26 cellular contexts compared by ENCODE assay signal in genomic region chr17:74314877-74315276, GRCh38. TPM values are rescaled to one million over a fixed set of nuclear protein-coding genes. Genes with fewer than 3 reads are reported as not detected.
DNase-seq lines count a peak whose midpoint lies in the region; FAIRE-seq and TF ChIP-seq lines count a peak whose summit lies in the region.
"Had no signal": no experiment of that assay in that cellular context is flagged by ENCODE, and none has a peak within 500 bp of the region (broad histone marks: within the 10 kb centered on the region; RNA-seq: fewer than 3 reads in every experiment).

No MANE protein-coding gene starts in this region.

- H4K8ac ChIP-seq in neuronal stem cell (ENCODE audit: low read depth, low read length), result no peak overlapping the region

- H3K23ac ChIP-seq in neuronal stem cell (ENCODE audit: low read depth, low read length, poor library complexity), result no peak overlapping the region

- DNase-seq in HTR-8/SVneo (ENCODE audit: insufficient read length, low spot score), result no peak
- no peak for DNase-seq in neuronal stem cell (ENCODE audit: low spot score)
- DNase-seq in spleen, result no peak
- no peak for DNase-seq in foreskin melanocyte
- no peak for DNase-seq in SKM-1 (lab: John Stamatoyannopoulos, UW; ENCODE audit: unreplicated experiment)
- DNase-seq: 8988T; ACHN; BE2C; C1 segment of cervical spinal cord; CD4-positive, alpha-beta memory T cell; CD4-positive, CD25-positive, alpha-beta regulatory T cell; CD8-positive, alpha-beta memory T cell; COR-L47; DMS 273 treated with DMSO at 0.1 percent for 48 hours; DMS153; DMS53; DMS79 treated with DMSO at 0.1 percent for 48 hours; GF-D8 had no signal

- H2BK120ac ChIP-seq in neuronal stem cell (ENCODE audit: low read depth, low read length), result no peak overlapping the region

- no peak overlapping the region for H2BK12ac ChIP-seq in neuronal stem cell (ENCODE audit: low read length)

- intact Hi-C loops in spleen (cut with DNase I; ENCODE audit: low total_unique reads), result no loop called here

- no peak overlapping the region for H3K14ac ChIP-seq in neuronal stem cell (ENCODE audit: low read length)

- H3K4me2 ChIP-seq in neuronal stem cell (ENCODE audit: insufficient read depth, low read length, poor library complexity, severe bottlenecking), result no peak overlapping the region
- H3K4me2 ChIP-seq: BLaER1 had no signal

- H3K4ac ChIP-seq in neuronal stem cell (ENCODE audit: low read length), result no peak overlapping the region

- no peak for TF ChIP-seq POLR2A in spleen (IDR thresholded peaks at IDR 0.05)

- H3K27ac ChIP-seq in neuronal stem cell (replicated peaks; ENCODE audit: low read length), result no peak overlapping the region
- H3K27ac ChIP-seq in spleen, result peak overlapping the region in 5 of 8 donors; percentile 68 to 82 (median 77)
- H3K27ac ChIP-seq: BLaER1 had no signal

- H3K79me1 ChIP-seq in neuronal stem cell (ENCODE audit: low read depth, low read length), result no peaks in the 10 kb centered on the region

- H3K18ac ChIP-seq in neuronal stem cell (ENCODE audit: low read length), result peak overlapping the region; percentile 31

- peaks cover 0 to 3% of the 10 kb centered on the region in 2 donors for H3K4me1 ChIP-seq in neuronal stem cell (ENCODE audit: control insufficient read depth in 2 of 2, insufficient read depth in 1 of 2, low read depth in 1 of 2, low read length in 2 of 2)
- H3K4me1 ChIP-seq in spleen, result peaks cover 0 to 41% (median 7%) of the 10 kb centered on the region in 6 donors
- H3K4me1 ChIP-seq: BE2C had no signal

- peak overlapping the region; percentile 19 for H2AK5ac ChIP-seq in neuronal stem cell (ENCODE audit: low read depth, low read length)

- H3K9ac ChIP-seq in neuronal stem cell (ENCODE audit: low read depth, low read length, poor library complexity), result no peak overlapping the region
- H3K9ac ChIP-seq: BLaER1 had no signal

- peak; percentile 60 for FAIRE-seq in HTR-8/SVneo (lab: Jason Lieb, UNC)
- FAIRE-seq: A204.1, G401.6, GM12891, GM19239 had no signal

- no peak overlapping the region for H2BK5ac ChIP-seq in neuronal stem cell (ENCODE audit: low read length)

- no peak overlapping the region for H2AFZ ChIP-seq in neuronal stem cell (ENCODE audit: low read length)

- no CpG with 5 or more reads among the region's 15 CpGs for WGBS in neuronal stem cell (ENCODE audit: extremely low coverage in 2 of 2, insufficient read length in 2 of 2, insufficient replicate concordance in 1 of 2), 2 donors
- 69 to 84% (median 80%) methylated on average over 15 of the region's 15 CpGs for WGBS in spleen, 5 donors

- H3K27me3 ChIP-seq in neuronal stem cell (ENCODE audit: control insufficient read depth in 3 of 3, insufficient read depth in 3 of 3, low read depth in 1 of 3, low read length in 3 of 3) (peaks cover 0 to 35% (median 2%) of the 10 kb centered on the region in 3 experiments), spleen (replicated peaks in 1 of 7) (peaks cover 0 to 2% (median 0%) of the 10 kb centered on the region in 7 donors)
- H3K27me3 ChIP-seq: BE2C, BLaER1 had no signal

- H3K36me3 ChIP-seq in neuronal stem cell (replicated peaks in 1 of 2; ENCODE audit: control insufficient read depth in 2 of 2, insufficient read depth in 2 of 2, low read length in 2 of 2) (no peaks in the 10 kb centered on the region), spleen (peaks cover 0 to 16% (median 0%) of the 10 kb centered on the region in 6 donors)
- H3K36me3 ChIP-seq: BE2C, BLaER1 had no signal

- H3K9me3 ChIP-seq in neuronal stem cell (replicated peaks in 1 of 2; ENCODE audit: control insufficient read depth in 2 of 2, insufficient read depth in 1 of 2, low read depth in 1 of 2, low read length in 2 of 2) (peaks cover 0 to 3% of the 10 kb centered on the region in 2 donors), spleen (peaks cover 0 to 13% (median 6%) of the 10 kb centered on the region in 8 donors)
- H3K9me3 ChIP-seq: BE2C had no signal

- H3K4me3 ChIP-seq in neuronal stem cell (ENCODE audit: low read length in 2 of 2) (peak overlapping the region in 1 of 2 donors; percentile 12), spleen (peak overlapping the region in 3 of 8 donors; percentile 7 to 61 (median 8))
- H3K4me3 ChIP-seq: BLaER1 had no signal

- no peak for TF ChIP-seq CTCF in spleen (IDR thresholded peaks at IDR 0.05 in 8 of 11, conservative IDR thresholded peaks at IDR 0.05 in 3 of 11)

- no peak overlapping the region for H2BK15ac ChIP-seq in neuronal stem cell (ENCODE audit: low read length)

- no peak overlapping the region for H4K91ac ChIP-seq in neuronal stem cell (ENCODE audit: low read depth, low read length, poor library complexity)

RNA-seq across cellular contexts. Expression of gene KIF19, which starts 11.1 kb away (rescaled TPM):
- polyA plus RNA-seq in neuronal stem cell (2013, experiment 1 of 2), result 0.68 TPM
- polyA plus RNA-seq in neuronal stem cell (2013, experiment 2 of 2), result 0.57 TPM
- 10 to 100 TPM; 15.9 to 48.2 (median 24.1) TPM for total RNA-seq in spleen
- polyA plus RNA-seq in spleen, result 10 to 100 TPM in 2 of 3 donors, 1 to 10 TPM in 1; 5.7 to 22.8 (median 13.3) TPM
- total RNA-seq: A673 had no signal
- polyA plus RNA-seq: AG04450, CD14-positive monocyte had no signal

RNA-seq across cellular contexts. Expression of gene DNAI2, which starts 40.8 kb away (rescaled TPM):
- polyA plus RNA-seq in neuronal stem cell (2013, experiment 1 of 2), result 0.04 TPM
- not detected for polyA plus RNA-seq in neuronal stem cell (2013, experiment 2 of 2)
- total RNA-seq in spleen, result under 1 TPM in 3 of 7 donors, not detected in 4; 0.23 to 0.67 (median 0.29) TPM
- polyA plus RNA-seq in spleen, result under 1 TPM in 2 of 3 donors, not detected in 1; 0.35 to 0.72 TPM
- total RNA-seq: A673 had no signal
- polyA plus RNA-seq: AG04450, CD14-positive monocyte had no signal

RNA-seq across cellular contexts. Expression of gene BTBD17, which starts 46.8 kb away (rescaled TPM):
- polyA plus RNA-seq in neuronal stem cell (2013, experiment 1 of 2), result 17.6 TPM
- polyA plus RNA-seq in neuronal stem cell (2013, experiment 2 of 2), result 17.1 TPM
- total RNA-seq in spleen, result under 1 TPM in 1 of 7 donors, not detected in 6; 0.51 TPM
- under 1 TPM in 1 of 3 donors, not detected in 2; 0.06 TPM for polyA plus RNA-seq in spleen
- total RNA-seq: CD4-positive, alpha-beta memory T cell; CD4-positive, CD25-positive, alpha-beta regulatory T cell; CD8-positive, alpha-beta memory T cell had no signal
- polyA plus RNA-seq: AG04450; CD14-positive monocyte; CD4-positive, alpha-beta memory T cell; CD8-positive, alpha-beta memory T cell had no signal

RNA-seq across cellular contexts. Expression of gene GPR142, which starts 52.4 kb away (rescaled TPM):
- polyA plus RNA-seq in neuronal stem cell (2013, experiment 1 of 2), result 0.22 TPM
- 0.24 TPM for polyA plus RNA-seq in neuronal stem cell (2013, experiment 2 of 2)
- 1 to 10 TPM in 6 of 7 donors, under 1 TPM in 1; 0.85 to 3.1 (median 2.2) TPM for total RNA-seq in spleen
- polyA plus RNA-seq in spleen, result under 1 TPM; 0.09 to 0.93 (median 0.18) TPM
- total RNA-seq: CD4-positive, alpha-beta memory T cell; CD4-positive, CD25-positive, alpha-beta regulatory T cell; CD8-positive, alpha-beta memory T cell had no signal
- polyA plus RNA-seq: AG04450; CD14-positive monocyte; CD4-positive, alpha-beta memory T cell; CD4-positive, CD25-positive, alpha-beta regulatory T cell; CD8-positive, alpha-beta memory T cell had no signal
